In the genomic region with DNA sequence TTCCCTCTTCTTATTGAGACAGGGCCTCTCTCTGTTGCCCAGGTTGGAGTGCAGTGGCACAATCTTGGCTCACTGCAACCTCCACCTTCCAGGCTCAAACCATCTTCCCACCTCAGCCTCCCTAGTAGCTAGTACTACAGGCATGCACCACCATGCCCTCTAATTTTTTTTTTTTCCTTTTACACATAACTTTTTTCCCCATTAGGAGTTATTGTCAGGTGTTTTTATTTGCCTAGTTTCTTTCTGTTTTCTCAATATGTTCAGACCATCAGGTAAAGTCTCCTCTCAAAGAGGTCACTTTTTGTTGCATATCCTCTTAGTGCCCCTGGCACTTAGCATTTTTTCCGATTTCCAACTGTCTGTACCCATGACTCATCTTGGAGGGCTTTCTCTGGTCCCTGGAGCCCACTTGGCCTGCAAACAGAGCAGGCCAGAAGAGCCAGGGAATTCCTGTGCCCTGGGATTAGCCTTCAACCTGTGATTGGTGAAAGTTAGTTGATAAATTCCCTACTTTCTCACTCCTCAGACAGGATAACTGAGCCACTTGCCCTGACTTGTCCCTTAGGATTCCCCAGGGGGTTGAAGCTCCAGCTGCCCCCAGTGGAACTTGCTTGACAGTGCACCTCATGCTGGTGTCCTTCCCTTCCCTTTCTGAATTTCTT, we compare ENCODE assay signal across 2 cellular contexts.
TF ChIP-seq lines count a peak whose summit lies in the region.

No MANE protein-coding gene starts in this region.

TF ChIP-seq in GM23338, 12 proteins besides CTCF, POLR2A, EP300 and RAD21:
- TF ChIP-seq ZNF331 (CRISPR knock-in tag; IDR thresholded peaks at IDR 0.05; ENCODE audit: low read depth) (no peak), STAT1 (IDR thresholded peaks at IDR 0.05; ENCODE audit: unreplicated experiment) (no peak), ZNF114 (CRISPR knock-in tag; IDR thresholded peaks at IDR 0.05) (no peak)
- TF ChIP-seq, protein P1, sequence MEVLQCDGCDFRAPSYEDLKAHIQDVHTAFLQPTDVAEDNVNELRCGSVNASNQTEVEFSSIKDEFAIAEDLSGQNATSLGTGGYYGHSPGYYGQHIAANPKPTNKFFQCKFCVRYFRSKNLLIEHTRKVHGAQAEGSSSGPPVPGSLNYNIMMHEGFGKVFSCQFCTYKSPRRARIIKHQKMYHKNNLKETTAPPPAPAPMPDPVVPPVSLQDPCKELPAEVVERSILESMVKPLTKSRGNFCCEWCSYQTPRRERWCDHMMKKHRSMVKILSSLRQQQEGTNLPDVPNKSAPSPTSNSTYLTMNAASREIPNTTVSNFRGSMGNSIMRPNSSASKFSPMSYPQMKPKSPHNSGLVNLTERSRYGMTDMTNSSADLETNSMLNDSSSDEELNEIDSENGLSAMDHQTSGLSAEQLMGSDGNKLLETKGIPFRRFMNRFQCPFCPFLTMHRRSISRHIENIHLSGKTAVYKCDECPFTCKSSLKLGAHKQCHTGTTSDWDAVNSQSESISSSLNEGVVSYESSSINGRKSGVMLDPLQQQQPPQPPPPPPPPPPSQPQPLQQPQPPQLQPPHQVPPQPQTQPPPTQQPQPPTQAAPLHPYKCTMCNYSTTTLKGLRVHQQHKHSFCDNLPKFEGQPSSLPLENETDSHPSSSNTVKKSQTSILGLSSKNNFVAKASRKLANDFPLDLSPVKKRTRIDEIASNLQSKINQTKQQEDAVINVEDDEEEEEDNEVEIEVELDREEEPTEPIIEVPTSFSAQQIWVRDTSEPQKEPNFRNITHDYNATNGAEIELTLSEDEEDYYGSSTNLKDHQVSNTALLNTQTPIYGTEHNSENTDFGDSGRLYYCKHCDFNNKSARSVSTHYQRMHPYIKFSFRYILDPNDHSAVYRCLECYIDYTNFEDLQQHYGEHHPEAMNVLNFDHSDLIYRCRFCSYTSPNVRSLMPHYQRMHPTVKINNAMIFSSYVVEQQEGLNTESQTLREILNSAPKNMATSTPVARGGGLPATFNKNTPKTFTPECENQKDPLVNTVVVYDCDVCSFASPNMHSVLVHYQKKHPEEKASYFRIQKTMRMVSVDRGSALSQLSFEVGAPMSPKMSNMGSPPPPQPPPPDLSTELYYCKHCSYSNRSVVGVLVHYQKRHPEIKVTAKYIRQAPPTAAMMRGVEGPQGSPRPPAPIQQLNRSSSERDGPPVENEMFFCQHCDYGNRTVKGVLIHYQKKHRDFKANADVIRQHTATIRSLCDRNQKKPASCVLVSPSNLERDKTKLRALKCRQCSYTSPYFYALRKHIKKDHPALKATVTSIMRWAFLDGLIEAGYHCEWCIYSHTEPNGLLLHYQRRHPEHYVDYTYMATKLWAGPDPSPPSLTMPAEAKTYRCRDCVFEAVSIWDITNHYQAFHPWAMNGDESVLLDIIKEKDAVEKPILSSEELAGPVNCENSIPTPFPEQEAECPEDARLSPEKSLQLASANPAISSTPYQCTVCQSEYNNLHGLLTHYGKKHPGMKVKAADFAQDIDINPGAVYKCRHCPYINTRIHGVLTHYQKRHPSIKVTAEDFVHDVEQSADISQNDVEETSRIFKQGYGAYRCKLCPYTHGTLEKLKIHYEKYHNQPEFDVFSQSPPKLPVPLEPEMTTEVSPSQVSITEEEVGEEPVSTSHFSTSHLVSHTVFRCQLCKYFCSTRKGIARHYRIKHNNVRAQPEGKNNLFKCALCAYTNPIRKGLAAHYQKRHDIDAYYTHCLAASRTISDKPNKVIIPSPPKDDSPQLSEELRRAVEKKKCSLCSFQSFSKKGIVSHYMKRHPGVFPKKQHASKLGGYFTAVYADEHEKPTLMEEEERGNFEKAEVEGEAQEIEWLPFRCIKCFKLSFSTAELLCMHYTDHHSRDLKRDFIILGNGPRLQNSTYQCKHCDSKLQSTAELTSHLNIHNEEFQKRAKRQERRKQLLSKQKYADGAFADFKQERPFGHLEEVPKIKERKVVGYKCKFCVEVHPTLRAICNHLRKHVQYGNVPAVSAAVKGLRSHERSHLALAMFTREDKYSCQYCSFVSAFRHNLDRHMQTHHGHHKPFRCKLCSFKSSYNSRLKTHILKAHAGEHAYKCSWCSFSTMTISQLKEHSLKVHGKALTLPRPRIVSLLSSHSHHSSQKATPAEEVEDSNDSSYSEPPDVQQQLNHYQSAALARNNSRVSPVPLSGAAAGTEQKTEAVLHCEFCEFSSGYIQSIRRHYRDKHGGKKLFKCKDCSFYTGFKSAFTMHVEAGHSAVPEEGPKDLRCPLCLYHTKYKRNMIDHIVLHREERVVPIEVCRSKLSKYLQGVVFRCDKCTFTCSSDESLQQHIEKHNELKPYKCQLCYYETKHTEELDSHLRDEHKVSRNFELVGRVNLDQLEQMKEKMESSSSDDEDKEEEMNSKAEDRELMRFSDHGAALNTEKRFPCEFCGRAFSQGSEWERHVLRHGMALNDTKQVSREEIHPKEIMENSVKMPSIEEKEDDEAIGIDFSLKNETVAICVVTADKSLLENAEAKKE (CRISPR knock-in tag; IDR thresholded peaks at IDR 0.05): no peak
- TF ChIP-seq, protein P2, sequence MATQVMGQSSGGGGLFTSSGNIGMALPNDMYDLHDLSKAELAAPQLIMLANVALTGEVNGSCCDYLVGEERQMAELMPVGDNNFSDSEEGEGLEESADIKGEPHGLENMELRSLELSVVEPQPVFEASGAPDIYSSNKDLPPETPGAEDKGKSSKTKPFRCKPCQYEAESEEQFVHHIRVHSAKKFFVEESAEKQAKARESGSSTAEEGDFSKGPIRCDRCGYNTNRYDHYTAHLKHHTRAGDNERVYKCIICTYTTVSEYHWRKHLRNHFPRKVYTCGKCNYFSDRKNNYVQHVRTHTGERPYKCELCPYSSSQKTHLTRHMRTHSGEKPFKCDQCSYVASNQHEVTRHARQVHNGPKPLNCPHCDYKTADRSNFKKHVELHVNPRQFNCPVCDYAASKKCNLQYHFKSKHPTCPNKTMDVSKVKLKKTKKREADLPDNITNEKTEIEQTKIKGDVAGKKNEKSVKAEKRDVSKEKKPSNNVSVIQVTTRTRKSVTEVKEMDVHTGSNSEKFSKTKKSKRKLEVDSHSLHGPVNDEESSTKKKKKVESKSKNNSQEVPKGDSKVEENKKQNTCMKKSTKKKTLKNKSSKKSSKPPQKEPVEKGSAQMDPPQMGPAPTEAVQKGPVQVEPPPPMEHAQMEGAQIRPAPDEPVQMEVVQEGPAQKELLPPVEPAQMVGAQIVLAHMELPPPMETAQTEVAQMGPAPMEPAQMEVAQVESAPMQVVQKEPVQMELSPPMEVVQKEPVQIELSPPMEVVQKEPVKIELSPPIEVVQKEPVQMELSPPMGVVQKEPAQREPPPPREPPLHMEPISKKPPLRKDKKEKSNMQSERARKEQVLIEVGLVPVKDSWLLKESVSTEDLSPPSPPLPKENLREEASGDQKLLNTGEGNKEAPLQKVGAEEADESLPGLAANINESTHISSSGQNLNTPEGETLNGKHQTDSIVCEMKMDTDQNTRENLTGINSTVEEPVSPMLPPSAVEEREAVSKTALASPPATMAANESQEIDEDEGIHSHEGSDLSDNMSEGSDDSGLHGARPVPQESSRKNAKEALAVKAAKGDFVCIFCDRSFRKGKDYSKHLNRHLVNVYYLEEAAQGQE (IDR thresholded peaks at IDR 0.05; ENCODE audit: unreplicated experiment): no peak
- TF ChIP-seq, protein P3, sequence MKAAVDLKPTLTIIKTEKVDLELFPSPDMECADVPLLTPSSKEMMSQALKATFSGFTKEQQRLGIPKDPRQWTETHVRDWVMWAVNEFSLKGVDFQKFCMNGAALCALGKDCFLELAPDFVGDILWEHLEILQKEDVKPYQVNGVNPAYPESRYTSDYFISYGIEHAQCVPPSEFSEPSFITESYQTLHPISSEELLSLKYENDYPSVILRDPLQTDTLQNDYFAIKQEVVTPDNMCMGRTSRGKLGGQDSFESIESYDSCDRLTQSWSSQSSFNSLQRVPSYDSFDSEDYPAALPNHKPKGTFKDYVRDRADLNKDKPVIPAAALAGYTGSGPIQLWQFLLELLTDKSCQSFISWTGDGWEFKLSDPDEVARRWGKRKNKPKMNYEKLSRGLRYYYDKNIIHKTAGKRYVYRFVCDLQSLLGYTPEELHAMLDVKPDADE (IDR thresholded peaks at IDR 0.05): no peak

TF ChIP-seq in IMR-90, 13 proteins besides CTCF, POLR2A, EP300 and RAD21:
- TF ChIP-seq NFE2L2 (IDR thresholded peaks at IDR 0.05; ENCODE audit: low read depth, low read length) (no peak), SMC3 (IDR thresholded peaks at IDR 0.05; ENCODE audit: low read depth, low read length) (peak; percentile 33; the same call in 1 of the 2 replicates)
